31 cellular contexts compared by ENCODE assay signal in genomic region chr16:79800016-79800608, GRCh38.
"Had no signal": no experiment of that assay in that cellular context is flagged by ENCODE, and none has a peak within 500 bp of the region (broad histone marks: within the 10 kb centered on the region; RNA-seq: fewer than 3 reads in every experiment).

No MANE protein-coding gene starts in this region.

- DNase-seq: activated CD4-positive, alpha-beta T cell treated with anti-CD3 and anti-CD28 coated beads for 1 hour; activated CD4-positive, alpha-beta T cell treated with anti-CD3 and anti-CD28 coated beads, Interleukin-2, amount 10 ng/mL, durations not matched to agents 7 days and 5 days; activated CD8-positive, alpha-beta T cell treated with anti-CD3 and anti-CD28 coated beads for 36 hours; activated naive CD8-positive, alpha-beta T cell treated with anti-CD3 and anti-CD28 coated beads, Interleukin-2, amount 50 U/mL, for 24 hours; activated T-cell treated with anti-CD3 and anti-CD28 coated beads, Interleukin-2, amount 50 U/mL, for 48 hours; amygdala; central memory CD4-positive, alpha-beta T cell; kidney glomerular epithelial cell; lower lobe of right lung; mesenchymal stem cell; naive thymus-derived CD8-positive, alpha-beta T cell; nucleus accumbens; pancreas; retina; sigmoid colon; small intestine; stimulated activated CD4-positive, alpha-beta T cell treated with anti-CD3 and anti-CD28 coated beads, Interleukin-4, amount 100 ng/mL, for 24 hours; trophoblast cell had no signal

- H3K27me3 Mint-ChIP-seq: activated CD4-positive, alpha-beta T cell treated with anti-CD3 and anti-CD28 coated beads, Interleukin-2, amount 10 ng/mL, durations not matched to agents 7 days and 5 days; activated CD8-positive, alpha-beta T cell treated with anti-CD3 and anti-CD28 coated beads for 36 hours; activated naive CD8-positive, alpha-beta T cell treated with anti-CD3 and anti-CD28 coated beads, Interleukin-2, amount 50 U/mL, for 24 hours; stimulated activated naive CD8-positive, alpha-beta T cell treated with anti-CD3 and anti-CD28 coated beads, Interleukin-15, Interleukin-2, amounts not matched to agents 100 ng/mL and 50 ng/mL, for 24 hours had no signal

- H3K27ac ChIP-seq: lower lobe of right lung, pancreas, prostate gland, sigmoid colon, thoracic aorta had no signal

- FAIRE-seq: endothelial cell of umbilical vein, frontal cortex, pancreas, small intestine, urothelium cell line had no signal

- H3K9me3 Mint-ChIP-seq: activated CD4-positive, alpha-beta T cell treated with anti-CD3 and anti-CD28 coated beads, Interleukin-2, amount 10 ng/mL, durations not matched to agents 7 days and 5 days; activated CD8-positive, alpha-beta T cell treated with anti-CD3 and anti-CD28 coated beads for 36 hours; activated naive CD4-positive, alpha-beta T cell treated with anti-CD3 and anti-CD28 coated beads, Interleukin-2, amount 50 U/mL, for 24 hours; activated naive CD8-positive, alpha-beta T cell treated with anti-CD3 and anti-CD28 coated beads, Interleukin-2, amount 50 U/mL, for 24 hours; activated T-helper 2 cell treated with anti-CD3 and anti-CD28 coated beads, Interferon-gamma antibody, Interleukin-2, Interleukin-4, amounts not matched to agents 10 μg/mL and 5 μg/mL and 100 μg/mL, durations not matched to agents 14 hours and 24 hours and 36 hours; stimulated activated effector memory CD8-positive, alpha-beta T cell treated with anti-CD3 and anti-CD28 coated beads, Interleukin-12 subunit alpha, Interleukin-12 subunit beta, amount 100 ng/mL, for 72 hours; stimulated activated naive CD8-positive, alpha-beta T cell treated with anti-CD3 and anti-CD28 coated beads, Interleukin-15, Interleukin-2, amounts not matched to agents 100 ng/mL and 50 ng/mL, for 24 hours had no signal

- ATAC-seq: activated CD8-positive, alpha-beta T cell treated with anti-CD3 and anti-CD28 coated beads for 36 hours; activated naive CD8-positive, alpha-beta T cell treated with anti-CD3 and anti-CD28 coated beads, Interleukin-2, amount 50 U/mL, for 24 hours; esophagus mucosa; left lobe of liver; lower lobe of right lung; naive thymus-derived CD8-positive, alpha-beta T cell; pancreas; stimulated activated effector memory CD8-positive, alpha-beta T cell treated with anti-CD3 and anti-CD28 coated beads, Interleukin-12 subunit alpha, Interleukin-12 subunit beta, amount 100 ng/mL, for 72 hours; WTC11 had no signal

- H3K27me3 ChIP-seq: pancreas, sigmoid colon had no signal

- H3K36me3 Mint-ChIP-seq: activated naive CD4-positive, alpha-beta T cell treated with anti-CD3 and anti-CD28 coated beads, Interleukin-2, amount 50 U/mL, for 24 hours; naive thymus-derived CD8-positive, alpha-beta T cell; stimulated activated effector memory CD8-positive, alpha-beta T cell treated with anti-CD3 and anti-CD28 coated beads, Interleukin-12 subunit alpha, Interleukin-12 subunit beta, amount 100 ng/mL, for 72 hours; WTC11 had no signal

- H3K4me1 Mint-ChIP-seq: activated CD4-positive, alpha-beta T cell treated with anti-CD3 and anti-CD28 coated beads, Interleukin-2, amount 10 ng/mL, durations not matched to agents 7 days and 5 days; activated naive CD4-positive, alpha-beta T cell treated with anti-CD3 and anti-CD28 coated beads, Interleukin-2, amount 50 U/mL, for 24 hours; activated naive CD8-positive, alpha-beta T cell treated with anti-CD3 and anti-CD28 coated beads, Interleukin-2, amount 50 U/mL, for 24 hours; naive thymus-derived CD8-positive, alpha-beta T cell; neural crest cell; stimulated activated effector memory CD8-positive, alpha-beta T cell treated with anti-CD3 and anti-CD28 coated beads, Interleukin-12 subunit alpha, Interleukin-12 subunit beta, amount 100 ng/mL, for 72 hours had no signal

- H3K4me1 ChIP-seq: lower lobe of right lung, pancreas, prostate gland had no signal

- H3K36me3 ChIP-seq: lower lobe of right lung, pancreas, prostate gland, sigmoid colon, thoracic aorta had no signal

- H3K4me3 ChIP-seq: lower lobe of right lung, pancreas, prostate gland, sigmoid colon, thoracic aorta had no signal

- H3K27ac Mint-ChIP-seq: activated CD4-positive, alpha-beta T cell treated with anti-CD3 and anti-CD28 coated beads, Interleukin-2, amount 10 ng/mL, durations not matched to agents 7 days and 5 days; activated CD8-positive, alpha-beta T cell treated with anti-CD3 and anti-CD28 coated beads for 36 hours; activated naive CD4-positive, alpha-beta T cell treated with anti-CD3 and anti-CD28 coated beads, Interleukin-2, amount 50 U/mL, for 24 hours; activated naive CD8-positive, alpha-beta T cell treated with anti-CD3 and anti-CD28 coated beads, Interleukin-2, amount 50 U/mL, for 24 hours; activated T-helper 2 cell treated with anti-CD3 and anti-CD28 coated beads, Interferon-gamma antibody, Interleukin-2, Interleukin-4, amounts not matched to agents 10 μg/mL and 5 μg/mL and 100 μg/mL, durations not matched to agents 14 hours and 24 hours and 36 hours; naive thymus-derived CD8-positive, alpha-beta T cell; stimulated activated effector memory CD8-positive, alpha-beta T cell treated with anti-CD3 and anti-CD28 coated beads, Interleukin-12 subunit alpha, Interleukin-12 subunit beta, amount 100 ng/mL, for 72 hours; stimulated activated naive CD8-positive, alpha-beta T cell treated with anti-CD3 and anti-CD28 coated beads, Interleukin-15, Interleukin-2, amounts not matched to agents 100 ng/mL and 50 ng/mL, for 24 hours; WTC11 had no signal

- H3K4me3 Mint-ChIP-seq: activated CD4-positive, alpha-beta T cell treated with anti-CD3 and anti-CD28 coated beads, Interleukin-2, amount 10 ng/mL, durations not matched to agents 7 days and 5 days; activated CD8-positive, alpha-beta T cell treated with anti-CD3 and anti-CD28 coated beads for 36 hours; activated naive CD4-positive, alpha-beta T cell treated with anti-CD3 and anti-CD28 coated beads, Interleukin-2, amount 50 U/mL, for 24 hours; activated naive CD8-positive, alpha-beta T cell treated with anti-CD3 and anti-CD28 coated beads, Interleukin-2, amount 50 U/mL, for 24 hours; naive thymus-derived CD8-positive, alpha-beta T cell; neural crest cell; stimulated activated effector memory CD8-positive, alpha-beta T cell treated with anti-CD3 and anti-CD28 coated beads, Interleukin-12 subunit alpha, Interleukin-12 subunit beta, amount 100 ng/mL, for 72 hours; stimulated activated naive CD8-positive, alpha-beta T cell treated with anti-CD3 and anti-CD28 coated beads, Interleukin-15, Interleukin-2, amounts not matched to agents 100 ng/mL and 50 ng/mL, for 24 hours; WTC11 had no signal

- H3K9me3 ChIP-seq: lower lobe of right lung, pancreas, prostate gland, sigmoid colon, thoracic aorta had no signal
